8 cellular contexts compared by ENCODE assay signal in the genomic region with DNA sequence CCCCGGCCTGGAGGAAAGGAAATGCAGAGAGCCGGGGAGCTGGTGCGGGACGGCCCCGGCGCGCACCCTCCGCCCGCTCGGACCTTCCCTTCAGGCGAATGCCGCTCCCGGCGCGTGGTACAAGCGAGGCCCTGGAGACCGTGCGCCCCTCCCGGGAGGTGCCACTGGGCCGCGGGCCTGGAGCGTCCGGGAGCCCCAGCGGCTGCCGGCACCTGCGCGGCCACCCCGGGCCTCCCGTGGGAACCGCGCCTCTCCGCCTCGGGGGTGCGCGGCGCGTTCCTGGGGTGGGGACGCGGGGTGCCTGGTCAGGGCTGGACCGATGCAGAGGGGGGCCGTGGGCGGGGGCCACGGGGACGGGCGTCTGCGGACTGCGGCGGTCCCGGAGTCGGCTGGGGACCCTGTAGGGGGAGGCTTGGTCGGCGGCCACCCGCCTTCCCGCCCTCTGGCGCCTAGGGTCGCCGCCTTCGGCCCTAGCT. TPM values are rescaled to one million over a fixed set of nuclear protein-coding genes. Genes with fewer than 3 reads are reported as not detected.
DNase-seq lines count a peak whose midpoint lies in the region; ATAC-seq and TF ChIP-seq lines count a peak whose summit lies in the region.

No MANE protein-coding gene starts in this region.

- DNase-seq in activated CD4-positive, alpha-beta T cell treated with anti-CD3 and anti-CD28 coated beads for 36 hours = no peak
- no peak for DNase-seq in activated CD4-positive, alpha-beta T cell treated with anti-CD3 and anti-CD28 coated beads for 1 hour
- no peak for DNase-seq in MCF 10A (ENCODE audit: unreplicated experiment)
- DNase-seq in left lobe of liver (ENCODE audit: low spot score) = peak; percentile 37
- no peak for DNase-seq in transverse colon
- DNase-seq in SW480 (ENCODE audit: low spot score) = no peak
- no peak for DNase-seq in NCI-H345 (lab: John Stamatoyannopoulos, UW)
- DNase-seq in NCI-H226 = no peak

- H3K36me3 Mint-ChIP-seq in activated CD4-positive, alpha-beta T cell treated with anti-CD3 and anti-CD28 coated beads for 36 hours (ENCODE audit: low read depth) = no peaks in the 10 kb centered on the region
- H3K36me3 Mint-ChIP-seq in MCF 10A (ENCODE audit: insufficient read depth, unreplicated experiment) = no peaks in the 10 kb centered on the region

- intact Hi-C loops in activated CD4-positive, alpha-beta T cell treated with anti-CD3 and anti-CD28 coated beads for 36 hours (cut with DNase I, micrococcal nuclease) = loop anchor here in 1 of 2 experiments (5.0 kb wide), 1 partner anchor 234 kb away; no protein-coding TSS in a partner anchor
- intact Hi-C loops in MCF 10A (cut with micrococcal nuclease) (loop anchor here (1.0 kb wide), 1 partner anchor 10 kb away; no protein-coding TSS in a partner anchor), transverse colon (cut with DNase I; ENCODE audit: low total_unique reads) (no loop called here)

- WGBS in transverse colon (ENCODE audit: low coverage in 1 of 2), 2 donors = 1% methylated on average over 18 of the region's 58 CpGs; no CpG with 5 or more reads in 1 of the 2 donors

- H3K27me3 Mint-ChIP-seq in activated CD4-positive, alpha-beta T cell treated with anti-CD3 and anti-CD28 coated beads for 36 hours = peaks cover 70% of the 10 kb centered on the region
- H3K27me3 Mint-ChIP-seq in MCF 10A (ENCODE audit: insufficient read depth, unreplicated experiment) = peaks cover 47% of the 10 kb centered on the region

- no peaks in the 10 kb centered on the region for H3K9me3 ChIP-seq in transverse colon

- peaks cover 11% of the 10 kb centered on the region for H3K4me1 Mint-ChIP-seq in activated CD4-positive, alpha-beta T cell treated with anti-CD3 and anti-CD28 coated beads for 36 hours
- H3K4me1 Mint-ChIP-seq in MCF 10A (ENCODE audit: insufficient read depth, unreplicated experiment) = peaks cover 43% of the 10 kb centered on the region

- peak; percentile 11 for ATAC-seq in activated CD4-positive, alpha-beta T cell treated with anti-CD3 and anti-CD28 coated beads for 36 hours
- peak; percentile 37 for ATAC-seq in left lobe of liver

- peaks cover 41% of the 10 kb centered on the region for H3K27me3 ChIP-seq in transverse colon

- H3K4me1 ChIP-seq in transverse colon = peaks cover 23 to 65% (median 29%) of the 10 kb centered on the region in 4 donors

- TF ChIP-seq EP300 in transverse colon (IDR thresholded peaks at IDR 0.05; ENCODE audit: low read depth) = no peak

- POLR2A ChIA-PET in activated CD4-positive, alpha-beta T cell treated with anti-CD3 and anti-CD28 coated beads for 36 hours (lab: Charles Lee) = no interaction called here
- POLR2A ChIA-PET in MCF 10A (lab: Yijun Ruan, JAX) = interaction anchor here (1.0 to 1.9 kb wide), 5 partner anchors 13 to 253 kb away, joined by 4 to 7 read pairs (median 5); a partner anchor contains a TSS

- no peak for TF ChIP-seq CTCF in MCF 10A (IDR thresholded peaks at IDR 0.05; ENCODE audit: unreplicated experiment)
- TF ChIP-seq CTCF in transverse colon (IDR thresholded peaks at IDR 0.05) = no peak

- H3K9me3 Mint-ChIP-seq in activated CD4-positive, alpha-beta T cell treated with anti-CD3 and anti-CD28 coated beads for 36 hours (ENCODE audit: low read depth) = no peaks in the 10 kb centered on the region
- no peaks in the 10 kb centered on the region for H3K9me3 Mint-ChIP-seq in MCF 10A (ENCODE audit: unreplicated experiment)

- H3K27ac ChIP-seq in transverse colon = peak overlapping the region; percentile 28 to 57 (median 46)

- H3K4me3 ChIP-seq in transverse colon = peak overlapping the region; percentile 44 to 62 (median 55)

- no peak overlapping the region for H3K27ac Mint-ChIP-seq in activated CD4-positive, alpha-beta T cell treated with anti-CD3 and anti-CD28 coated beads for 36 hours
- no peak overlapping the region for H3K27ac Mint-ChIP-seq in MCF 10A (ENCODE audit: low read depth, unreplicated experiment)

- no peak overlapping the region for H3K4me3 Mint-ChIP-seq in activated CD4-positive, alpha-beta T cell treated with anti-CD3 and anti-CD28 coated beads for 36 hours
- H3K4me3 Mint-ChIP-seq in MCF 10A (ENCODE audit: unreplicated experiment) = peak overlapping the region; percentile 70

- no peak for TF ChIP-seq POLR2A in transverse colon (IDR thresholded peaks at IDR 0.05)

- in situ Hi-C loops in transverse colon (cut with MboI; ENCODE audit: low pct_ligation_motif_present in 1 of 4, low pct_unique_long_range_greater_than_20kb in 1 of 4, low sequenced_read_pairs in 3 of 4) = no loop called here

- no TSS peak for BruUV-seq in MCF 10A (replicated peaks; lab: Mats Ljungman, UMichigan)

- CTCF ChIA-PET in activated CD4-positive, alpha-beta T cell treated with anti-CD3 and anti-CD28 coated beads for 36 hours (lab: Charles Lee) = no interaction called here
- CTCF ChIA-PET in MCF 10A (lab: Yijun Ruan, JAX) = no interaction called here

- no peaks in the 10 kb centered on the region for H3K36me3 ChIP-seq in transverse colon

RNA-seq across cellular contexts. Expression of a gene that starts 0.5 kb away (rescaled TPM):
- under 1 TPM; 0.21 to 0.30 TPM for total RNA-seq in activated CD4-positive, alpha-beta T cell treated with anti-CD3 and anti-CD28 coated beads for 36 hours
- 2.1 and 2.8 TPM in 2 replicates for total RNA-seq in MCF 10A (2022)
- 1.9 TPM for total RNA-seq in left lobe of liver
- 10 to 100 TPM in 2 of 4 donors, 1 to 10 TPM in 2; 3.0 to 15.7 (median 11.0) TPM for total RNA-seq in transverse colon
